8 cellular contexts compared by ENCODE assay signal in genomic region chr16:89564476-89565255, GRCh38. TPM values are rescaled to one million over a fixed set of nuclear protein-coding genes. Genes with fewer than 3 reads are reported as not detected.
DNase-seq lines count a peak whose midpoint lies in the region; ATAC-seq and TF ChIP-seq lines count a peak whose summit lies in the region.

No MANE protein-coding gene starts in this region.

- CTCF ChIA-PET in Caco-2 (lab: Charles Lee): no interaction called here
- CTCF ChIA-PET in activated CD8-positive, alpha-beta T cell treated with anti-CD3 and anti-CD28 coated beads for 36 hours (lab: Charles Lee): interaction anchor here (1.0 to 1.6 kb wide), 5 partner anchors 11 to 248 kb away, joined by 3 to 6 read pairs (median 5); partner anchors contain the start of genes CHMP1A, CPNE7 and SPATA33

- peak overlapping the region; percentile 75; the same call in 1 of the 2 replicates for H3K27ac ChIP-seq in HUES64 (ENCODE audit: low read depth, low read length)
- no peak overlapping the region for H3K27ac ChIP-seq in left ventricle myocardium inferior (replicated peaks)

- intact Hi-C loops in Caco-2 (cut with micrococcal nuclease; ENCODE audit: unreplicated experiment): no loop called here
- intact Hi-C loops in activated CD8-positive, alpha-beta T cell treated with anti-CD3 and anti-CD28 coated beads for 36 hours (cut with micrococcal nuclease): no loop called here
- intact Hi-C loops in left ventricle myocardium inferior (cut with micrococcal nuclease): no loop called here

- no peak for ATAC-seq in activated CD8-positive, alpha-beta T cell treated with anti-CD3 and anti-CD28 coated beads for 36 hours

- no peak overlapping the region for H3K4me3 ChIP-seq in Caco-2 (ENCODE audit: low read depth, low read length)
- H3K4me3 ChIP-seq in HUES64 (ENCODE audit: low read length): 0 out of 2 replicates have a peak overlapping the region, but pooled peaks have one; percentile 95
- peak overlapping the region; percentile 2; the same call in 1 of the 2 replicates for H3K4me3 ChIP-seq in iPS-18c (ENCODE audit: insufficient read depth, low read depth, low read length)
- no peak overlapping the region for H3K4me3 ChIP-seq in left ventricle myocardium inferior

- peak overlapping the region; percentile 38 for H3K9ac ChIP-seq in HUES64 (ENCODE audit: low read depth, low read length)

- POLR2A ChIA-PET in Caco-2 (lab: Charles Lee): interaction anchor here (0.5 to 0.6 kb wide), 2 partner anchors 36 to 342 kb away, joined by 3 to 6 read pairs; no protein-coding TSS in a partner anchor
- POLR2A ChIA-PET in activated CD8-positive, alpha-beta T cell treated with anti-CD3 and anti-CD28 coated beads for 36 hours (lab: Charles Lee): interaction anchor here (0.7 to 3.1 kb wide), 19 partner anchors 9 to 759 kb away, joined by 3 to 12 read pairs (median 4); partner anchors contain the start of genes CHMP1A, CPNE7, SPATA33 and SPG7

- H3K27ac Mint-ChIP-seq in Caco-2 (ENCODE audit: unreplicated experiment): peak overlapping the region; percentile 81
- H3K27ac Mint-ChIP-seq in activated CD8-positive, alpha-beta T cell treated with anti-CD3 and anti-CD28 coated beads for 36 hours: peak overlapping the region; percentile 68

- H3K4me3 Mint-ChIP-seq in Caco-2 (ENCODE audit: unreplicated experiment): peak overlapping the region; percentile 48
- peak overlapping the region; percentile 91 for H3K4me3 Mint-ChIP-seq in activated CD8-positive, alpha-beta T cell treated with anti-CD3 and anti-CD28 coated beads for 36 hours

- H3K27me3 Mint-ChIP-seq in Caco-2 (ENCODE audit: insufficient read depth, unreplicated experiment): no peaks in the 10 kb centered on the region
- no peaks in the 10 kb centered on the region for H3K27me3 Mint-ChIP-seq in activated CD8-positive, alpha-beta T cell treated with anti-CD3 and anti-CD28 coated beads for 36 hours

- DNase-seq in Caco-2 (no peak), cerebellum (ENCODE audit: low spot score) (no peak), left ventricle myocardium inferior (no peak), medulla oblongata (ENCODE audit: extremely low spot score) (no peak), NCI-H2029 treated with DMSO at 0.1 percent for 48 hours (lab: John Stamatoyannopoulos, UW) (no peak)
- peak; percentile 26 for DNase-seq in activated CD8-positive, alpha-beta T cell treated with anti-CD3 and anti-CD28 coated beads for 36 hours

- peaks cover 20% of the 10 kb centered on the region for H3K36me3 ChIP-seq in Caco-2 (ENCODE audit: control insufficient read depth, insufficient read depth, low read length)
- H3K36me3 ChIP-seq in HUES64 (ENCODE audit: insufficient read depth, low read length): peaks cover 36% of the 10 kb centered on the region
- H3K36me3 ChIP-seq in left ventricle myocardium inferior: peaks cover 37% of the 10 kb centered on the region

- peaks cover 29% of the 10 kb centered on the region for H3K4me1 ChIP-seq in Caco-2
- peaks cover 27% of the 10 kb centered on the region for H3K4me1 ChIP-seq in HUES64 (ENCODE audit: insufficient read depth, low read length)
- H3K4me1 ChIP-seq in left ventricle myocardium inferior: peaks cover 65% of the 10 kb centered on the region

- H3K9me3 Mint-ChIP-seq in Caco-2 (ENCODE audit: unreplicated experiment): no peaks in the 10 kb centered on the region
- no peaks in the 10 kb centered on the region for H3K9me3 Mint-ChIP-seq in activated CD8-positive, alpha-beta T cell treated with anti-CD3 and anti-CD28 coated beads for 36 hours

- peaks cover 97% of the 10 kb centered on the region for H3K36me3 Mint-ChIP-seq in Caco-2 (ENCODE audit: insufficient read depth, unreplicated experiment)
- peaks cover 44% of the 10 kb centered on the region for H3K36me3 Mint-ChIP-seq in activated CD8-positive, alpha-beta T cell treated with anti-CD3 and anti-CD28 coated beads for 36 hours (ENCODE audit: low read depth)

- H3K27me3 ChIP-seq in Caco-2 (replicated peaks; ENCODE audit: control insufficient read depth, insufficient read depth, low read length) (no peaks in the 10 kb centered on the region), HUES64 (ENCODE audit: insufficient read depth, low read length) (no peaks in the 10 kb centered on the region), left ventricle myocardium inferior (ENCODE audit: low read depth) (peaks cover 19% of the 10 kb centered on the region)

- H3K4me1 Mint-ChIP-seq in Caco-2 (ENCODE audit: low read depth, unreplicated experiment): peaks cover 29% of the 10 kb centered on the region
- H3K4me1 Mint-ChIP-seq in activated CD8-positive, alpha-beta T cell treated with anti-CD3 and anti-CD28 coated beads for 36 hours (ENCODE audit: low read depth): peaks cover 44% of the 10 kb centered on the region

- no peak for TF ChIP-seq CTCF in Caco-2 (IDR thresholded peaks at IDR 0.05; ENCODE audit: insufficient read depth in 1 of 2, low read depth in 1 of 2, low read length in 1 of 2, severe bottlenecking in 1 of 2, unreplicated experiment in 1 of 2)
- no peak for TF ChIP-seq CTCF in activated CD8-positive, alpha-beta T cell treated with anti-CD3 and anti-CD28 coated beads for 36 hours (IDR thresholded peaks at IDR 0.05)
- no peak for TF ChIP-seq CTCF in left ventricle myocardium inferior (IDR thresholded peaks at IDR 0.05; ENCODE audit: borderline replicate concordance)

- H3K9me3 ChIP-seq in Caco-2 (no peaks in the 10 kb centered on the region), HUES64 (ENCODE audit: insufficient read depth, low read depth, low read length) (no peaks in the 10 kb centered on the region), iPS-18c (ENCODE audit: control insufficient read depth, insufficient read depth, low read length) (peaks cover 2% of the 10 kb centered on the region), left ventricle myocardium inferior (replicated peaks) (no peaks in the 10 kb centered on the region)

- 78% methylated on average over 22 of the region's 22 CpGs for WGBS in HUES64

- BruUV-seq in Caco-2 (replicated peaks; lab: Mats Ljungman, UMichigan): no TSS peak

RNA-seq across cellular contexts. Expression of gene RPL13, which starts 4.2 kb away (rescaled TPM):
- total RNA-seq in Caco-2 (2022) (2,846 and 2,897 TPM in 2 replicates), cerebellum (1,241 TPM), left ventricle myocardium inferior (1,030 TPM)
- 2,187 TPM for polyA plus RNA-seq in HUES64 (2013, experiment 1 of 2)
- polyA plus RNA-seq in HUES64 (2013, experiment 2 of 2): 2,411 TPM
- total RNA-seq in activated CD8-positive, alpha-beta T cell treated with anti-CD3 and anti-CD28 coated beads for 36 hours: 1,000 to 10,000 TPM; 3,056 to 3,151 TPM

RNA-seq across cellular contexts. Expression of gene CPNE7, which starts 10.9 kb away (rescaled TPM):
- 40.4 and 50.0 TPM in 2 replicates for total RNA-seq in Caco-2 (2022)
- polyA plus RNA-seq in HUES64 (2013, experiment 1 of 2): 3.0 TPM
- 2.9 TPM for polyA plus RNA-seq in HUES64 (2013, experiment 2 of 2)
- 1 to 10 TPM; 8.5 to 9.5 TPM for total RNA-seq in activated CD8-positive, alpha-beta T cell treated with anti-CD3 and anti-CD28 coated beads for 36 hours
- 8.8 TPM for total RNA-seq in cerebellum
- not detected for total RNA-seq in left ventricle myocardium inferior

RNA-seq across cellular contexts. Expression of gene DPEP1, which starts 48.8 kb away (rescaled TPM):
- total RNA-seq in Caco-2 (2022): 7.8 and 8.1 TPM in 2 replicates
- 1.4 TPM for polyA plus RNA-seq in HUES64 (2013, experiment 1 of 2)
- 1.3 TPM for polyA plus RNA-seq in HUES64 (2013, experiment 2 of 2)
- not detected for total RNA-seq in activated CD8-positive, alpha-beta T cell treated with anti-CD3 and anti-CD28 coated beads for 36 hours
- 2.5 TPM for total RNA-seq in cerebellum
- not detected for total RNA-seq in left ventricle myocardium inferior

RNA-seq across cellular contexts. Expression of gene SPG7, which starts 56.5 kb away (rescaled TPM):
- total RNA-seq in Caco-2 (2022): 159 and 178 TPM in 2 replicates
- polyA plus RNA-seq in HUES64 (2013, experiment 1 of 2): 44.5 TPM
- polyA plus RNA-seq in HUES64 (2013, experiment 2 of 2): 44.8 TPM
- 10 to 100 TPM; 78.6 to 79.8 TPM for total RNA-seq in activated CD8-positive, alpha-beta T cell treated with anti-CD3 and anti-CD28 coated beads for 36 hours
- total RNA-seq in cerebellum: 102 TPM
- 104 TPM for total RNA-seq in left ventricle myocardium inferior

Comparison
In these comparisons a context has a peak if more than half of its experiments do, and no peak if none do; other contexts are left out.
1. H3K4me3 ChIP-seq: peak in HUES64 (single experiment) and iPS-18c (single experiment); none in Caco-2 (single experiment) and left ventricle myocardium inferior (single experiment).